In genomic region chr11:95150977-95151684, GRCh38 we compare ENCODE assay signal across 8 cellular contexts.
DNase-seq lines count a peak whose midpoint lies in the region; ATAC-seq and TF ChIP-seq lines count a peak whose summit lies in the region.

No MANE protein-coding gene starts in this region.

- no peaks in the 10 kb centered on the region for H3K9me3 Mint-ChIP-seq in CD4-positive, alpha-beta T cell

- no peaks in the 10 kb centered on the region for H3K36me3 ChIP-seq in mucosa of descending colon (ENCODE audit: low read depth)

- DNase-seq in CD4-positive, alpha-beta T cell = peak; percentile 83 to 89 (median 87)
- DNase-seq in NK-92 treated with Interleukin-12 subunit alpha and Interleukin-12 subunit beta, amount 100 ng/mL, for 24 hours (lab: John Stamatoyannopoulos, UW) = peak; percentile 46
- peak; percentile 89 for DNase-seq in activated T-cell treated with anti-CD3 and anti-CD28 coated beads for 24 hours (ENCODE audit: low read depth)
- DNase-seq in epithelial cell of prostate (ENCODE audit: low read depth, low spot score) = peak; percentile 48
- DNase-seq in mucosa of descending colon = peak; percentile 93 to 95 (median 93)
- peak; percentile 78 to 84 for DNase-seq in stimulated activated CD8-positive, alpha-beta memory T cell treated with anti-CD3 and anti-CD28 coated beads, Interleukin-4, amount 100 ng/mL, for 1 hour (ENCODE audit: low read depth in 2 of 2, low spot score in 1 of 2)

- H3K9me3 ChIP-seq in CD4-positive, alpha-beta T cell (ENCODE audit: control insufficient read depth, low read length) = no peaks in the 10 kb centered on the region
- no peaks in the 10 kb centered on the region for H3K9me3 ChIP-seq in mucosa of descending colon

- POLR2A ChIA-PET in CD4-positive, alpha-beta T cell (lab: Charles Lee) = interaction anchor here (0.6 to 5.8 kb wide), 13 partner anchors 8 to 1192 kb away, joined by 3 to 91 read pairs (median 7); partner anchors contain the start of genes CEP57, ENDOD1, FAM76B and MAML2

- peak; percentile 97 for TF ChIP-seq CTCF in CD4-positive, alpha-beta T cell (IDR thresholded peaks at IDR 0.05)
- TF ChIP-seq CTCF in mucosa of descending colon (IDR thresholded peaks at IDR 0.05) = peak; percentile 56

- peaks cover 6% of the 10 kb centered on the region for H3K4me1 ChIP-seq in mucosa of descending colon (ENCODE audit: low read depth)

- peak; percentile 92 for ATAC-seq in CD4-positive, alpha-beta T cell (ENCODE audit: poor library complexity)
- ATAC-seq in GM19372 (IDR thresholded peaks at IDR 0.05; ENCODE audit: low read depth, unreplicated experiment) (peak; percentile 82), HG03521 (IDR thresholded peaks at IDR 0.05; ENCODE audit: unreplicated experiment) (peak; percentile 86), mucosa of descending colon (peak; percentile 90)

- peaks cover 38% of the 10 kb centered on the region for H3K4me1 Mint-ChIP-seq in CD4-positive, alpha-beta T cell (ENCODE audit: low read depth)

- H3K27me3 ChIP-seq in CD4-positive, alpha-beta T cell (ENCODE audit: control insufficient read depth, insufficient read depth, low read length) = no peaks in the 10 kb centered on the region

- no peaks in the 10 kb centered on the region for H3K36me3 Mint-ChIP-seq in CD4-positive, alpha-beta T cell (ENCODE audit: low read depth)

- H3K27ac ChIP-seq in CD4-positive, alpha-beta T cell (ENCODE audit: low read depth, low read length) = peak overlapping the region; percentile 72
- peak overlapping the region; percentile 93 for H3K27ac ChIP-seq in epithelial cell of prostate

- H3K4me3 Mint-ChIP-seq in CD4-positive, alpha-beta T cell = peak overlapping the region; percentile 92

- H3K27me3 Mint-ChIP-seq in CD4-positive, alpha-beta T cell = peaks cover 4% of the 10 kb centered on the region

- peak overlapping the region; percentile 25 for H3K4me3 ChIP-seq in mucosa of descending colon

- peak overlapping the region; percentile 97 for H3K27ac Mint-ChIP-seq in CD4-positive, alpha-beta T cell

- CTCF ChIA-PET in CD4-positive, alpha-beta T cell (lab: Charles Lee) = interaction anchor here (0.8 to 4.3 kb wide), 14 partner anchors 12 to 866 kb away, joined by 3 to 65 read pairs (median 5); partner anchors contain the start of genes SESN3 and SRSF8

- intact Hi-C loops in CD4-positive, alpha-beta T cell (cut with DNase I, micrococcal nuclease) = loop anchor here (1.0 to 10.0 kb wide), 11 partner anchors 62 to 1276 kb away; partner anchors contain the start of genes CEP57 (in 1 of the 2), ENDOD1 (in 1 of the 2), JRKL (in 1 of the 2) and SESN3 (in 1 of the 2)
- intact Hi-C loops in mucosa of descending colon (cut with DNase I, micrococcal nuclease) = loop anchor here (5.0 kb wide), 3 partner anchors 84 to 611 kb away; partner anchors contain the start of gene SRSF8 (in 1 of the 2)

Comparison
In these comparisons a context has a peak if more than half of its experiments do, and no peak if none do; other contexts are left out.
1. Peak in every context shown above with its lines: DNase-seq, ATAC-seq, H3K4me3 ChIP-seq and H3K27ac ChIP-seq.